In genomic region chr11:96242971-96243647, GRCh38 we compare ENCODE assay signal across 1 cellular context.
TF ChIP-seq lines count a peak whose summit lies in the region.

No MANE protein-coding gene starts in this region.

TF ChIP-seq in K562, 482 proteins besides CTCF, POLR2A, EP300 and RAD21 (continued from another document and continues in another):
- TF ChIP-seq E2F4 (CRISPR knock-in tag; IDR thresholded peaks at IDR 0.05; ENCODE audit: low read depth), result peak; percentile 14; the same call in 1 of the 2 replicates
- TF ChIP-seq ZNF398 (CRISPR knock-in tag; IDR thresholded peaks at IDR 0.05), result no peak
- TF ChIP-seq MBD2 (IDR thresholded peaks at IDR 0.05; ENCODE audit: borderline replicate concordance, low read depth), result no peak; the same call in 1 of the 2 replicates
- TF ChIP-seq ZNF212 (CRISPR knock-in tag; IDR thresholded peaks at IDR 0.05), result no peak
- TF ChIP-seq FOXP4 (CRISPR knock-in tag; IDR thresholded peaks at IDR 0.05; ENCODE audit: borderline replicate concordance), result no peak
- TF ChIP-seq STAT5B (CRISPR knock-in tag; IDR thresholded peaks at IDR 0.05), result no peak
- no peak for TF ChIP-seq NFE2L1 (tag; IDR thresholded peaks at IDR 0.05; ENCODE audit: borderline replicate concordance, low read depth)
- TF ChIP-seq CBX1 (IDR thresholded peaks at IDR 0.05; ENCODE audit: low read depth), result no peak
- no peak for TF ChIP-seq BCL6 (CRISPR knock-in tag; IDR thresholded peaks at IDR 0.05)
- peak; percentile 34 to 55; a peak in 2 of 4 replicates for TF ChIP-seq MLLT1 (IDR thresholded peaks at IDR 0.05)
- peak; percentile 61; the same call in 1 of the 2 replicates for TF ChIP-seq NKRF (IDR thresholded peaks at IDR 0.05; ENCODE audit: borderline replicate concordance)
- no peak for TF ChIP-seq PKNOX1 (IDR thresholded peaks at IDR 0.05)
- TF ChIP-seq SNRNP70 (optimal IDR thresholded peaks at IDR 0.05; ENCODE audit: low read depth, low read length), result no peak
- TF ChIP-seq BACH1 (tag; IDR thresholded peaks at IDR 0.05), result no peak
- TF ChIP-seq U2AF2 (optimal IDR thresholded peaks at IDR 0.05; ENCODE audit: low read depth, low read length), result no peak
- no peak for TF ChIP-seq CBFA2T2 (conservative IDR thresholded peaks at IDR 0.05)
- no peak for TF ChIP-seq GTF2A2 (tag; IDR thresholded peaks at IDR 0.05)
- no peak for TF ChIP-seq IFI16 (CRISPR knock-in tag; IDR thresholded peaks at IDR 0.05)
- TF ChIP-seq CBFA2T3 (IDR thresholded peaks at IDR 0.05), result peak; percentile 18; the same call in 1 of the 2 replicates
- no peak for TF ChIP-seq KLF6 (CRISPR knock-in tag; IDR thresholded peaks at IDR 0.05; ENCODE audit: borderline replicate concordance)
- TF ChIP-seq VEZF1 (CRISPR knock-in tag; IDR thresholded peaks at IDR 0.05), result peak; percentile 86
- TF ChIP-seq MBD1 (CRISPR knock-in tag; IDR thresholded peaks at IDR 0.05), result no peak
- TF ChIP-seq ERF (CRISPR knock-in tag; IDR thresholded peaks at IDR 0.05), result no peak
- no peak for TF ChIP-seq ARID3B (CRISPR knock-in tag; IDR thresholded peaks at IDR 0.05; ENCODE audit: borderline replicate concordance)
- TF ChIP-seq ZNF778 (CRISPR knock-in tag; IDR thresholded peaks at IDR 0.05), result no peak
- TF ChIP-seq TFAM (CRISPR knock-in tag; conservative IDR thresholded peaks at IDR 0.05), result no peak
- peak; percentile 65; the same call in 1 of the 2 replicates for TF ChIP-seq SOX6 (IDR thresholded peaks at IDR 0.05)
- no peak for TF ChIP-seq ZNF280A (IDR thresholded peaks at IDR 0.05; ENCODE audit: low read depth, partially characterized antibody)
- no peak for TF ChIP-seq CBFB (CRISPR knock-in tag; IDR thresholded peaks at IDR 0.05)
- no peak for TF ChIP-seq NCOA6 (IDR thresholded peaks at IDR 0.05)
- peak; percentile 61; the same call in 1 of the 2 replicates for TF ChIP-seq ZNF395 (CRISPR knock-in tag; IDR thresholded peaks at IDR 0.05)
- TF ChIP-seq NFIX (CRISPR knock-in tag; IDR thresholded peaks at IDR 0.05; ENCODE audit: low read depth), result no peak
- no peak for TF ChIP-seq TRIM28 (IDR thresholded peaks at IDR 0.05)
- no peak for TF ChIP-seq CREB1 (IDR thresholded peaks at IDR 0.05)
- TF ChIP-seq CREB1 (CRISPR knock-in tag; IDR thresholded peaks at IDR 0.05), result peak; percentile 43; the same call in 1 of the 2 replicates
- TF ChIP-seq ZBTB9 (CRISPR knock-in tag; IDR thresholded peaks at IDR 0.05), result 0 out of 2 replicates have a peak, but pooled peaks have one; percentile 13
- TF ChIP-seq ZFP91 (CRISPR knock-in tag; IDR thresholded peaks at IDR 0.05), result no peak
- TF ChIP-seq ZNF696 (CRISPR knock-in tag; conservative IDR thresholded peaks at IDR 0.05), result no peak
- 0 out of 2 replicates have a peak, but pooled peaks have one; percentile 35 for TF ChIP-seq RNF2 (IDR thresholded peaks at IDR 0.05)
